Comparison of ENCODE assay signal across 24 cellular contexts in genomic region chr1:243364866-243365265, GRCh38.
"Had no signal": no experiment of that assay in that cellular context is flagged by ENCODE, and none has a peak within 500 bp of the region (broad histone marks: within the 10 kb centered on the region; RNA-seq: fewer than 3 reads in every experiment).

No MANE protein-coding gene starts in this region.

- ATAC-seq: activated CD4-positive, CD25-positive, alpha-beta regulatory T cell treated with anti-CD3 and anti-CD28 coated beads, Interleukin-2, amount 50 U/mL, for 24 hours; gastrocnemius medialis; heart left ventricle; natural killer cell; stimulated activated memory B cell treated with anti-CD40 and anti-IgM and Interleukin-4, amounts not matched to agents 10 μg/mL and 1 μg/mL and 100 μg/mL, for 72 hours had no signal

- H3K4me1 Mint-ChIP-seq: natural killer cell; stimulated activated memory B cell treated with anti-CD40 and anti-IgM and Interleukin-4, amounts not matched to agents 10 μg/mL and 1 μg/mL and 100 μg/mL, for 72 hours had no signal

- H3K4me3 Mint-ChIP-seq: natural killer cell; stimulated activated memory B cell treated with anti-CD40 and anti-IgM and Interleukin-4, amounts not matched to agents 10 μg/mL and 1 μg/mL and 100 μg/mL, for 72 hours; type B pancreatic cell had no signal

- H3K36me3 Mint-ChIP-seq: natural killer cell had no signal

- H3K27me3 Mint-ChIP-seq: stimulated activated memory B cell treated with anti-CD40 and anti-IgM and Interleukin-4, amounts not matched to agents 10 μg/mL and 1 μg/mL and 100 μg/mL, for 72 hours; type B pancreatic cell had no signal

- H3K9me3 Mint-ChIP-seq: natural killer cell; stimulated activated memory B cell treated with anti-CD40 and anti-IgM and Interleukin-4, amounts not matched to agents 10 μg/mL and 1 μg/mL and 100 μg/mL, for 72 hours; type B pancreatic cell had no signal

- H3K27ac ChIP-seq: brain microvascular endothelial cell, colonic mucosa, gastrocnemius medialis, heart left ventricle, neutrophil, pancreas, sigmoid colon, spleen, testis had no signal

- FAIRE-seq: endometrium, kidney, pancreas had no signal

- DNase-seq: activated CD4-positive, alpha-beta T cell treated with anti-CD3 and anti-CD28 coated beads, Interleukin-2, amount 50 U/mL, for 1 hour; activated CD8-positive, alpha-beta memory T cell treated with anti-CD3 and anti-CD28 coated beads, Interleukin-2, amount 50 U/mL, for 48 hours; activated effector memory CD4-positive, alpha-beta T cell treated with Interleukin-2 at 50 U/mL for 16 hours; activated naive CD4-positive, alpha-beta T cell treated with anti-CD3 and anti-CD28 coated beads, Interleukin-2, amount 50 U/mL, for 16 hours; activated T-cell treated with anti-CD3 and anti-CD28 coated beads, Interleukin-2, amount 50 U/mL, for 48 hours; aorta; brain microvascular endothelial cell; central memory CD4-positive, alpha-beta T cell; colonic mucosa; erythroblast; gastrocnemius medialis; heart left ventricle; kidney; natural killer cell; pancreas; sigmoid colon; spleen; stimulated activated CD4-positive, alpha-beta T cell treated with anti-CD3 and anti-CD28 coated beads, Interleukin-4, amount 100 ng/mL, for 4 hours; testis had no signal

- H3K27ac Mint-ChIP-seq: natural killer cell, type B pancreatic cell had no signal
